Comparison of ENCODE assay signal across 20 cellular contexts in the genomic region with DNA sequence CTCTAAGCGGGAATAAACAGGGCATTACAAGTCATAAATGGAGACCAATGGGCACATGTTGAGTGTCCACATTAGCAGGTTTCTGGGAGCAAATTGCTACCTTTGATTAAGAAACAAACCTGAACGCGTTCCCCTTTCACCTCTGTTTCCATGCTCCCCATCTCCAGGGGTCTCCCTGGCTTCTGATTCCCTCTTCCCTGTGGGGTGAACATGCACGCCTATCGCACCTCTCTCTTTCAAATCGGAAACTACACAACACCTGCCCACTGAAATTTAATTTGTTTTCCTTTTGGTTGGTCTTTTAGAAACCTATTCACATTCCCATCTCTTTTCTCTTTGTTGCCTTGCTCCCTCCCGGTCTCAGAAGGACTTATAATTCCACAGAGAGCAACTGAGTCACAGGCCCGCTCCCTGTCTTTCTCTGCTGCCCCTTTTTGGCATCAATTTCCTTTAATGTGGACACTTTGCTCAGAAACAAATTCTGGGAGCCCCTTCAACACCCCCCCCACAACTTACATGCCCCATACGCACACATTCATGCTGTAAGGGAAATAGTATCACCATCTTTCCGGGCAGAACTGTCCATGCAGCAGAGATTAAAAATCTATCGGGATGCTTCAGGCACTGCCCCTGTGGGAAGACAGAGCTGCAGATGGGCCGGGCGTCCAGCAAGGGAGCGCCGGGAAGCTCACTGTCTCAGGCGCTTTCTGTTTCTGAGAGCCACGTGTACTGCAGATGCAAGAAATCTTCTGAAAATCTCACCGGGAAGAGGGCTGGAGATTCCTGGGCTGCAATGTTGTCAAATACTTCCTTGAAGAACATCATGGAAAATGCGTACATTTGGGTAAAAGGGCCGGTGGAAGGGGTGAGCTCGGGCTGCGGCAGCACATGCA. TPM values are rescaled to one million over a fixed set of nuclear protein-coding genes. Genes with fewer than 3 reads are reported as not detected.
DNase-seq lines count a peak whose midpoint lies in the region; ATAC-seq and TF ChIP-seq lines count a peak whose summit lies in the region.
"Had no signal": no experiment of that assay in that cellular context is flagged by ENCODE, and none has a peak within 500 bp of the region (broad histone marks: within the 10 kb centered on the region; RNA-seq: fewer than 3 reads in every experiment).

No MANE protein-coding gene starts in this region.

- ATAC-seq in upper lobe of left lung (ENCODE audit: low FRiP score in 2 of 2) (no peak), HG02763 (IDR thresholded peaks at IDR 0.05; ENCODE audit: unreplicated experiment) (no peak), HG02870 (IDR thresholded peaks at IDR 0.05; ENCODE audit: unreplicated experiment) (no peak)
- ATAC-seq: activated CD4-positive, alpha-beta T cell treated with anti-CD3 and anti-CD28 coated beads for 36 hours; heart right ventricle; right cardiac atrium had no signal

- H3K27me3 ChIP-seq in SJCRH30, result no peaks in the 10 kb centered on the region
- H3K27me3 ChIP-seq in muscle layer of duodenum (ENCODE audit: low read depth, low read length), result peaks cover 67% of the 10 kb centered on the region
- H3K27me3 ChIP-seq in upper lobe of left lung, result peaks cover 0 to 58% (median 29%) of the 10 kb centered on the region in 4 donors

- TF ChIP-seq EP300 in upper lobe of left lung (IDR thresholded peaks at IDR 0.05), result no peak

- peak overlapping the region; percentile 39; the same call in 1 of the 2 replicates for H3K27ac ChIP-seq in SJCRH30
- H3K27ac ChIP-seq in muscle layer of duodenum (ENCODE audit: low read length), result peak overlapping the region; percentile 87
- peak overlapping the region; percentile 18 to 97 (median 69) for H3K27ac ChIP-seq in upper lobe of left lung
- H3K27ac ChIP-seq: BLaER1, heart right ventricle had no signal

- DNase-seq in SJCRH30, result no peak
- DNase-seq in fibroblast of peridontal ligament (ENCODE audit: extremely low read depth), result peak; percentile 48
- DNase-seq in upper lobe of left lung, result no peak
- no peak for DNase-seq in NCI-H226
- DNase-seq: activated CD4-positive, alpha-beta T cell treated with anti-CD3 and anti-CD28 coated beads for 36 hours; activated effector memory CD4-positive, alpha-beta T cell treated with Interleukin-2 at 50 U/mL for 16 hours; heart right ventricle; HFFc6; NCI-H2081 treated with DMSO at 0.1 percent for 48 hours; NCI-H69; right cardiac atrium; SHP77 treated with DMSO at 0.1 percent for 48 hours; stimulated activated CD4-positive, alpha-beta T cell treated with anti-CD3 and anti-CD28 coated beads, Interleukin-1b, Interleukin-23, amount 100 ng/mL, for 48 hours; T1000 had no signal

- H3K4me1 ChIP-seq in SJCRH30 (peaks cover 49% of the 10 kb centered on the region), muscle layer of duodenum (ENCODE audit: control insufficient read depth in 1 of 2, insufficient read depth in 2 of 2, low read length in 2 of 2) (peaks cover 0 to 6% of the 10 kb centered on the region in 2 donors), upper lobe of left lung (peaks cover 1 to 31% (median 12%) of the 10 kb centered on the region in 4 donors)
- H3K4me1 ChIP-seq: BLaER1 had no signal

- H3K9me3 ChIP-seq in SJCRH30 (replicated peaks) (no peaks in the 10 kb centered on the region), muscle layer of duodenum (ENCODE audit: control insufficient read depth in 1 of 2, low read length in 2 of 2) (no peaks in the 10 kb centered on the region), upper lobe of left lung (no peaks in the 10 kb centered on the region)
- H3K9me3 ChIP-seq: BLaER1, heart right ventricle had no signal

- no peak overlapping the region for H3K4me3 ChIP-seq in SJCRH30
- peak overlapping the region; percentile 1 to 18 for H3K4me3 ChIP-seq in muscle layer of duodenum (ENCODE audit: low read depth in 1 of 2, low read length in 2 of 2)
- peak overlapping the region; percentile 10 to 66 (median 38) for H3K4me3 ChIP-seq in upper lobe of left lung
- H3K4me3 ChIP-seq: BLaER1, heart right ventricle had no signal

- H3K36me3 ChIP-seq in SJCRH30 (no peaks in the 10 kb centered on the region), muscle layer of duodenum (ENCODE audit: control insufficient read depth in 1 of 2, insufficient read depth in 2 of 2, low read length in 2 of 2) (no peaks in the 10 kb centered on the region), upper lobe of left lung (peaks cover 0 to 10% (median 0%) of the 10 kb centered on the region in 4 donors)
- H3K36me3 ChIP-seq: BLaER1, heart right ventricle had no signal

- TF ChIP-seq POLR2A in upper lobe of left lung (IDR thresholded peaks at IDR 0.05), result no peak

- 17 to 27% methylated on average over 22 of the region's 22 CpGs for WGBS in upper lobe of left lung, 2 donors

- TF ChIP-seq CTCF in upper lobe of left lung (IDR thresholded peaks at IDR 0.05), result no peak

RNA-seq across cellular contexts. Expression of a gene that starts 7.2 kb away (rescaled TPM):
- total RNA-seq in SJCRH30 (2014; rRNA removed; shearing (Covaris generic)), result 24.6 and 24.9 TPM in 2 replicates
- 10 to 100 TPM in 5 of 6 donors, 1 to 10 TPM in 1; 6.3 to 73.6 (median 24.5) TPM for total RNA-seq in upper lobe of left lung
- total RNA-seq: activated CD4-positive, alpha-beta T cell treated with anti-CD3 and anti-CD28 coated beads for 36 hours; LHCN-M2; OCI-LY7 had no signal

RNA-seq across cellular contexts. Expression of a gene that starts 51.9 kb away (rescaled TPM):
- 5.9 and 7.2 TPM in 2 replicates for total RNA-seq in SJCRH30 (2014; rRNA removed; shearing (Covaris generic))
- total RNA-seq in upper lobe of left lung, result 10 to 100 TPM; 13.8 to 39.8 (median 22.0) TPM
